Comparison of ENCODE assay signal across 13 cellular contexts in genomic region chr4:108139089-108139488, GRCh38. TPM values are rescaled to one million over a fixed set of nuclear protein-coding genes. Genes with fewer than 3 reads are reported as not detected.
DNase-seq lines count a peak whose midpoint lies in the region; ATAC-seq, FAIRE-seq and TF ChIP-seq lines count a peak whose summit lies in the region.
"Had no signal": no experiment of that assay in that cellular context is flagged by ENCODE, and none has a peak within 500 bp of the region (broad histone marks: within the 10 kb centered on the region; RNA-seq: fewer than 3 reads in every experiment).

No MANE protein-coding gene starts in this region.

- WGBS in upper lobe of left lung, 2 donors, result 83 to 93% methylated on average over 2 of the region's 2 CpGs
- WGBS in neuronal stem cell (ENCODE audit: extremely low coverage in 2 of 2, insufficient read length in 2 of 2, insufficient replicate concordance in 1 of 2), 2 donors, result no CpG with 5 or more reads among the region's 2 CpGs
- WGBS in heart right ventricle, 2 donors, result 91 to 92% methylated on average over 2 of the region's 2 CpGs

- no peaks in the 10 kb centered on the region for H3K36me3 ChIP-seq in effector memory CD4-positive, alpha-beta T cell (ENCODE audit: control insufficient read depth, insufficient read depth, low read length)
- H3K36me3 ChIP-seq in upper lobe of left lung, result no peaks in the 10 kb centered on the region
- no peaks in the 10 kb centered on the region for H3K36me3 ChIP-seq in neuronal stem cell (replicated peaks in 1 of 2; ENCODE audit: control insufficient read depth in 2 of 2, insufficient read depth in 2 of 2, low read length in 2 of 2)
- no peaks in the 10 kb centered on the region for H3K36me3 ChIP-seq in heart right ventricle
- H3K36me3 ChIP-seq: esophagus squamous epithelium had no signal

- H3K4me2 ChIP-seq in neuronal stem cell (ENCODE audit: insufficient read depth, low read length, poor library complexity, severe bottlenecking), result no peak overlapping the region

- H2BK120ac ChIP-seq in neuronal stem cell (ENCODE audit: low read depth, low read length), result no peak overlapping the region

- H3K4ac ChIP-seq in neuronal stem cell (ENCODE audit: low read length), result no peak overlapping the region

- H3K14ac ChIP-seq in neuronal stem cell (ENCODE audit: low read length), result no peak overlapping the region

- no peak overlapping the region for H2AFZ ChIP-seq in neuronal stem cell (ENCODE audit: low read length)

- FAIRE-seq in GM12892 (lab: Jason Lieb, UNC), result peak; percentile 9

- no peaks in the 10 kb centered on the region for H3K9me3 ChIP-seq in effector memory CD4-positive, alpha-beta T cell (ENCODE audit: control insufficient read depth, low read length)
- H3K9me3 ChIP-seq in upper lobe of left lung (no peaks in the 10 kb centered on the region), neuronal stem cell (replicated peaks in 1 of 2; ENCODE audit: control insufficient read depth in 2 of 2, insufficient read depth in 1 of 2, low read depth in 1 of 2, low read length in 2 of 2) (no peaks in the 10 kb centered on the region), heart right ventricle (no peaks in the 10 kb centered on the region)
- H3K9me3 ChIP-seq: esophagus squamous epithelium had no signal

- no peak overlapping the region for H4K91ac ChIP-seq in neuronal stem cell (ENCODE audit: low read depth, low read length, poor library complexity)

- H3K18ac ChIP-seq in neuronal stem cell (ENCODE audit: low read length), result no peak overlapping the region

- no peak for TF ChIP-seq EP300 in upper lobe of left lung (IDR thresholded peaks at IDR 0.05)

- peak overlapping the region; percentile 59 for H3K27ac ChIP-seq in effector memory CD4-positive, alpha-beta T cell (ENCODE audit: insufficient read depth, low read length, poor library complexity, severe bottlenecking)
- H3K27ac ChIP-seq in upper lobe of left lung (no peak overlapping the region), neuronal stem cell (replicated peaks; ENCODE audit: low read length) (no peak overlapping the region), heart right ventricle (no peak overlapping the region)
- H3K27ac ChIP-seq: esophagus squamous epithelium had no signal

- H3K27me3 ChIP-seq in effector memory CD4-positive, alpha-beta T cell (replicated peaks; ENCODE audit: control insufficient read depth, insufficient read depth, low read length, poor library complexity, severe bottlenecking), result no peaks in the 10 kb centered on the region
- H3K27me3 ChIP-seq in upper lobe of left lung, result no peaks in the 10 kb centered on the region
- H3K27me3 ChIP-seq in neuronal stem cell (ENCODE audit: control insufficient read depth in 3 of 3, insufficient read depth in 3 of 3, low read depth in 1 of 3, low read length in 3 of 3), result no peaks in the 10 kb centered on the region
- H3K27me3 ChIP-seq in heart right ventricle, result peaks cover 0 to 5% (median 0%) of the 10 kb centered on the region in 7 donors
- H3K27me3 ChIP-seq: esophagus squamous epithelium had no signal

- no peak overlapping the region for H3K4me3 ChIP-seq in effector memory CD4-positive, alpha-beta T cell (ENCODE audit: insufficient read depth, low read depth, low read length, poor library complexity, severe bottlenecking)
- H3K4me3 ChIP-seq in upper lobe of left lung, result no peak overlapping the region
- H3K4me3 ChIP-seq in neuronal stem cell (ENCODE audit: low read length in 2 of 2), result no peak overlapping the region
- no peak overlapping the region for H3K4me3 ChIP-seq in heart right ventricle
- H3K4me3 ChIP-seq: esophagus squamous epithelium had no signal

- H2AK5ac ChIP-seq in neuronal stem cell (ENCODE audit: low read depth, low read length), result no peak overlapping the region

- no peak for TF ChIP-seq POLR2A in GM12892 (IDR thresholded peaks at IDR 0.05; ENCODE audit: low read depth, low read length)
- no peak for TF ChIP-seq POLR2A in upper lobe of left lung (IDR thresholded peaks at IDR 0.05)

- no peak overlapping the region for H3K23ac ChIP-seq in neuronal stem cell (ENCODE audit: low read depth, low read length, poor library complexity)

- ATAC-seq in GM19452 (IDR thresholded peaks at IDR 0.05; ENCODE audit: unreplicated experiment) (peak; percentile 41), HG03432 (IDR thresholded peaks at IDR 0.05; ENCODE audit: unreplicated experiment) (peak; percentile 61), upper lobe of left lung (ENCODE audit: low FRiP score in 2 of 2) (no peak), heart right ventricle (no peak)

- H3K4me1 ChIP-seq in effector memory CD4-positive, alpha-beta T cell (ENCODE audit: control insufficient read depth, insufficient read depth, low read length, poor library complexity, severe bottlenecking), result peaks cover 33% of the 10 kb centered on the region
- no peaks in the 10 kb centered on the region for H3K4me1 ChIP-seq in upper lobe of left lung
- peaks cover 16 to 23% of the 10 kb centered on the region in 2 donors for H3K4me1 ChIP-seq in neuronal stem cell (ENCODE audit: control insufficient read depth in 2 of 2, insufficient read depth in 1 of 2, low read depth in 1 of 2, low read length in 2 of 2)
- peaks cover 0 to 2% (median 0%) of the 10 kb centered on the region in 9 donors for H3K4me1 ChIP-seq in heart right ventricle

- DNase-seq in GM12892 (ENCODE audit: insufficient read length) (no peak), upper lobe of left lung (no peak), neuronal stem cell (ENCODE audit: low spot score) (no peak), C1 segment of cervical spinal cord (lab: John Stamatoyannopoulos, UW) (no peak), heart right ventricle (no peak)
- no peak for DNase-seq in effector memory CD4-positive, alpha-beta T cell
- DNase-seq: esophagus squamous epithelium; IMR-90; NCI-H1694; stimulated activated naive CD4-positive, alpha-beta T cell; SW 1271 had no signal

- TF ChIP-seq CTCF in upper lobe of left lung (IDR thresholded peaks at IDR 0.05) (no peak), heart right ventricle (IDR thresholded peaks at IDR 0.05) (no peak)

- H2BK12ac ChIP-seq in neuronal stem cell (ENCODE audit: low read length), result no peak overlapping the region

- H3K79me1 ChIP-seq in neuronal stem cell (ENCODE audit: low read depth, low read length), result peaks cover 1% of the 10 kb centered on the region

- H2BK5ac ChIP-seq in neuronal stem cell (ENCODE audit: low read length), result no peak overlapping the region

- H3K9ac ChIP-seq in neuronal stem cell (ENCODE audit: low read depth, low read length, poor library complexity), result no peak overlapping the region

- intact Hi-C loops in heart right ventricle (cut with DNase I), result no loop called here

- H4K8ac ChIP-seq in neuronal stem cell (ENCODE audit: low read depth, low read length), result no peak overlapping the region

- H2BK15ac ChIP-seq in neuronal stem cell (ENCODE audit: low read length), result no peak overlapping the region

RNA-seq across cellular contexts. Expression of gene LEF1, which starts 29.6 kb away (rescaled TPM):
- 20.9 TPM for polyA plus RNA-seq in GM12892 (2012; ENCODE audit: missing spikeins)
- total RNA-seq in upper lobe of left lung (1 to 10 TPM; 3.3 to 10.0 (median 5.6) TPM), heart right ventricle (1 to 10 TPM in 4 of 10 donors, under 1 TPM in 5, not detected in 1; 0.35 to 4.6 (median 0.90) TPM)
- 17.2 TPM for polyA plus RNA-seq in neuronal stem cell (2013, experiment 1 of 2)
- 17.0 TPM for polyA plus RNA-seq in neuronal stem cell (2013, experiment 2 of 2)
- polyA plus RNA-seq in heart right ventricle, result under 1 TPM; 0.22 to 0.68 TPM

Comparison
In these comparisons a context has a peak if more than half of its experiments do, and no peak if none do; other contexts are left out.
1. ATAC-seq: peak in GM19452 (single experiment) and HG03432 (single experiment); none in upper lobe of left lung (0 of 2) and heart right ventricle (0 of 8).